In the genomic region with DNA sequence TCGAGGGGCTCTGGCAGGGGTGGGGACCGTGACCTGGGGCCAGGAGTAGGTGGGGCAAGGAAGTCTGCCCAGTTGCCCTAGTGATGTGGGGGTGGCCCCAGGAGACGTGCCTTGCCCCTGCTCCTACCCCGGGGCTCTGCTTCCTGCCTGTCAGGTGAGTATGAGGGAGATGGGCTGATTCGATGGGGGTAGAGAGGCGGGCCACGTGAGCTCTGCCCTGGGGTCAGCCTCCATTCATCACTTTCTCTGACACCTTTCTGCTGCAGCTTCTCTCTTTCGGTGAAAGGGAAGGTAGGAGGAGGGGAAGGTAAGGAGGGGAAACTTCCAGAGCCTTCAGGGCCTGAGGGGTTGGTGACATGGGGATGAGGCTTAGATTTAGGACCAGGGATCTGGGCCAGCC, we compare ENCODE assay signal across 33 cellular contexts.
"Had no signal": no experiment of that assay in that cellular context is flagged by ENCODE, and none has a peak within 500 bp of the region (broad histone marks: within the 10 kb centered on the region; RNA-seq: fewer than 3 reads in every experiment).

No MANE protein-coding gene starts in this region.

- H3K27me3 Mint-ChIP-seq: activated CD4-positive, alpha-beta T cell treated with anti-CD3 and anti-CD28 coated beads, Interleukin-2, amount 10 ng/mL, durations not matched to agents 24 days and 14 days had no signal

- H3K4me1 ChIP-seq: adrenal gland, body of pancreas, breast epithelium had no signal

- H3K36me3 ChIP-seq: adrenal gland, brain microvascular endothelial cell, breast epithelium had no signal

- ATAC-seq: activated CD8-positive, alpha-beta T cell treated with anti-CD3 and anti-CD28 coated beads for 36 hours; activated naive CD4-positive, alpha-beta T cell treated with anti-CD3 and anti-CD28 coated beads, Interleukin-2, amount 50 U/mL, for 72 hours; activated T-cell treated with anti-CD3 and anti-CD28 coated beads, Interleukin-2, amount 50 U/mL, for 4 hours; activated T-cell treated with anti-CD3 and anti-CD28 coated beads, Interleukin-2, amount 50 U/mL, for 72 hours; activated T-helper 17 cell treated with anti-CD3 and anti-CD28 coated beads, Interleukin-2, amount 50 U/mL, for 72 hours; body of pancreas; T-cell; T-helper 17 cell had no signal

- DNase-seq: activated B cell treated with CpG ODN at 0.5 μM for 24 hours; activated CD4-positive, alpha-beta memory T cell treated with anti-CD3 and anti-CD28 coated beads for 36 hours; activated CD4-positive, alpha-beta T cell treated with anti-CD3 and anti-CD28 coated beads for 4 hours; activated CD4-positive, alpha-beta T cell treated with anti-CD3 and anti-CD28 coated beads, Interleukin-2, amount 10 ng/mL, durations not matched to agents 24 days and 14 days; activated CD4-positive, alpha-beta T cell treated with anti-CD3 and anti-CD28 coated beads, Interleukin-2, amount 50 U/mL, for 1 hour; activated CD4-positive, alpha-beta T cell treated with anti-CD3 and anti-CD28 coated beads, Interleukin-2, amount 50 U/mL, for 4 hours; activated CD4-positive, CD25-positive, alpha-beta regulatory T cell treated with anti-CD3 and anti-CD28 coated beads, Interleukin-2, amount 50 U/mL, for 72 hours; activated CD8-positive, alpha-beta memory T cell treated with anti-CD3 and anti-CD28 coated beads, Interleukin-2, amount 50 U/mL, for 4 hours; activated CD8-positive, alpha-beta T cell treated with anti-CD3 and anti-CD28 coated beads for 36 hours; activated effector memory CD4-positive, alpha-beta T cell treated with anti-CD3 and anti-CD28 coated beads, Interleukin-2, amount 50 U/mL, for 16 hours; activated gamma-delta T cell treated with Interleukin-2 at 50 U/mL for 16 hours; activated naive CD4-positive, alpha-beta T cell; activated naive CD4-positive, alpha-beta T cell treated with anti-CD3 and anti-CD28 coated beads for 36 hours; activated naive CD4-positive, alpha-beta T cell treated with anti-CD3 and anti-CD28 coated beads, Interleukin-2, amount 50 U/mL, for 16 hours; activated naive CD8-positive, alpha-beta T cell treated with anti-CD3 and anti-CD28 coated beads for 36 hours; activated T-cell treated with anti-CD3 and anti-CD28 coated beads for 4 hours; activated T-cell treated with anti-CD3 and anti-CD28 coated beads, Interleukin-2, amount 50 U/mL, for 1 hour; activated T-cell treated with anti-CD3 and anti-CD28 coated beads, Interleukin-2, amount 50 U/mL, for 4 hours; activated T-cell treated with anti-CD3 and anti-CD28 coated beads, Interleukin-2, amount 50 U/mL, for 72 hours; adrenal gland; amniotic stem cell; aorta; body of pancreas; brain microvascular endothelial cell; central memory CD4-positive, alpha-beta T cell; T-cell; T-helper 17 cell; T1000 had no signal

- H3K4me1 Mint-ChIP-seq: activated B cell treated with CpG ODN at 0.5 μM for 24 hours; activated CD4-positive, alpha-beta T cell treated with anti-CD3 and anti-CD28 coated beads, Interleukin-2, amount 10 ng/mL, durations not matched to agents 24 days and 14 days; activated naive CD8-positive, alpha-beta T cell treated with anti-CD3 and anti-CD28 coated beads for 36 hours; activated T-helper 17 cell treated with anti-CD3 and anti-CD28 coated beads, Interleukin-2, amount 50 U/mL, for 72 hours; T-cell; T-helper 17 cell had no signal

- H3K27ac Mint-ChIP-seq: activated B cell treated with CpG ODN at 0.5 μM for 24 hours; activated CD4-positive, alpha-beta memory T cell treated with anti-CD3 and anti-CD28 coated beads for 36 hours; activated CD4-positive, alpha-beta T cell treated with anti-CD3 and anti-CD28 coated beads, Interleukin-2, amount 10 ng/mL, durations not matched to agents 24 days and 14 days; activated CD8-positive, alpha-beta T cell treated with anti-CD3 and anti-CD28 coated beads for 36 hours; activated naive CD4-positive, alpha-beta T cell treated with anti-CD3 and anti-CD28 coated beads for 36 hours; activated naive CD4-positive, alpha-beta T cell treated with anti-CD3 and anti-CD28 coated beads, Interleukin-2, amount 50 U/mL, for 72 hours; activated naive CD8-positive, alpha-beta T cell treated with anti-CD3 and anti-CD28 coated beads for 36 hours; activated T-cell treated with anti-CD3 and anti-CD28 coated beads, Interleukin-2, amount 50 U/mL, for 72 hours; activated T-helper 1 cell treated with anti-CD3 and anti-CD28 coated beads, Interleukin-12 subunit alpha, Interleukin-12 subunit beta, Interleukin-2, Interleukin-4 antibody, amounts not matched to agents 30 ng/mL and 10 ng/mL and 1 ng/mL, durations not matched to agents 14 hours and 24 hours and 36 hours; activated T-helper 17 cell treated with anti-CD3 and anti-CD28 coated beads, Interleukin-2, amount 50 U/mL, for 72 hours; T-cell; T-helper 17 cell had no signal

- H3K9me3 Mint-ChIP-seq: activated B cell treated with CpG ODN at 0.5 μM for 24 hours; activated CD4-positive, alpha-beta memory T cell treated with anti-CD3 and anti-CD28 coated beads for 36 hours; activated CD4-positive, alpha-beta T cell treated with anti-CD3 and anti-CD28 coated beads, Interleukin-2, amount 10 ng/mL, durations not matched to agents 24 days and 14 days; activated CD8-positive, alpha-beta T cell treated with anti-CD3 and anti-CD28 coated beads for 36 hours; activated naive CD4-positive, alpha-beta T cell treated with anti-CD3 and anti-CD28 coated beads for 36 hours; activated naive CD8-positive, alpha-beta T cell treated with anti-CD3 and anti-CD28 coated beads for 36 hours; activated T-cell treated with anti-CD3 and anti-CD28 coated beads, Interleukin-2, amount 50 U/mL, for 4 hours; activated T-cell treated with anti-CD3 and anti-CD28 coated beads, Interleukin-2, amount 50 U/mL, for 72 hours; activated T-helper 1 cell treated with anti-CD3 and anti-CD28 coated beads, Interleukin-12 subunit alpha, Interleukin-12 subunit beta, Interleukin-2, Interleukin-4 antibody, amounts not matched to agents 30 ng/mL and 10 ng/mL and 1 ng/mL, durations not matched to agents 14 hours and 24 hours and 36 hours; activated T-helper 17 cell treated with anti-CD3 and anti-CD28 coated beads, Interleukin-2, amount 50 U/mL, for 72 hours had no signal

- H3K9me3 ChIP-seq: adrenal gland, body of pancreas, breast epithelium had no signal

- H3K27ac ChIP-seq: adrenal gland, body of pancreas, brain microvascular endothelial cell, breast epithelium, VCaP had no signal

- H3K27me3 ChIP-seq: adrenal gland, body of pancreas, brain microvascular endothelial cell, breast epithelium had no signal

- H3K4me3 Mint-ChIP-seq: activated B cell treated with CpG ODN at 0.5 μM for 24 hours; activated CD4-positive, alpha-beta memory T cell treated with anti-CD3 and anti-CD28 coated beads for 36 hours; activated CD4-positive, alpha-beta T cell treated with anti-CD3 and anti-CD28 coated beads, Interleukin-2, amount 10 ng/mL, durations not matched to agents 24 days and 14 days; activated CD8-positive, alpha-beta T cell treated with anti-CD3 and anti-CD28 coated beads for 36 hours; activated naive CD4-positive, alpha-beta T cell treated with anti-CD3 and anti-CD28 coated beads for 36 hours; activated naive CD8-positive, alpha-beta T cell treated with anti-CD3 and anti-CD28 coated beads for 36 hours; activated T-cell treated with anti-CD3 and anti-CD28 coated beads, Interleukin-2, amount 50 U/mL, for 4 hours; activated T-cell treated with anti-CD3 and anti-CD28 coated beads, Interleukin-2, amount 50 U/mL, for 72 hours; activated T-helper 1 cell treated with anti-CD3 and anti-CD28 coated beads, Interleukin-12 subunit alpha, Interleukin-12 subunit beta, Interleukin-2, Interleukin-4 antibody, amounts not matched to agents 30 ng/mL and 10 ng/mL and 1 ng/mL, durations not matched to agents 14 hours and 24 hours and 36 hours; activated T-helper 17 cell treated with anti-CD3 and anti-CD28 coated beads, Interleukin-2, amount 50 U/mL, for 72 hours; T-cell; T-helper 17 cell had no signal

- H3K36me3 Mint-ChIP-seq: activated CD4-positive, alpha-beta memory T cell treated with anti-CD3 and anti-CD28 coated beads for 36 hours; activated naive CD4-positive, alpha-beta T cell treated with anti-CD3 and anti-CD28 coated beads, Interleukin-2, amount 50 U/mL, for 72 hours; activated naive CD8-positive, alpha-beta T cell treated with anti-CD3 and anti-CD28 coated beads for 36 hours; T-cell had no signal

- H3K4me3 ChIP-seq: adrenal gland, body of pancreas, breast epithelium had no signal
